In the genomic region with DNA sequence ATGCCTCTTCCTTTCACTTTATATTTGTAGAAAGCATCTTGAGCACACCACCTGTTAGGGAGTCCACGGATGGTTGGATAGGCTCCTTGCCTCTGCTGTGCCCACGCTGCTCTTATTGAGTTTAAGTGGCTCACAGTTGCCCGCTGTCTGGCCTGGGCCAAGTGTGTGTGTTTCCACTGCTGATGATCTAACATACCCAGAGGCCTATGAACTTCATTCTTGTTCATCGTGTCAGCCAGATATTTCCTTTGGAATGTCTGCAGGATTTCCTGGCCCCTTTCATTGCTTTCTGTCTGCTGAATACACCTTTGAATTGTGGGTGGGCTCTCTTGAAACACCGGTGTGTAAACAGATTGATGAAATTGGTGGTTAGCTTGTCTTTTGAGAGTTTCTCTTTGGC, we compare ENCODE assay signal across 11 cellular contexts. TPM values are rescaled to one million over a fixed set of nuclear protein-coding genes. Genes with fewer than 3 reads are reported as not detected.
A peak's percentile ranks its signal among the peaks of the same experiment; 100 is the strongest.
DNase-seq lines count a peak whose midpoint lies in the region; ATAC-seq and TF ChIP-seq lines count a peak whose summit lies in the region.
"Had no signal": no experiment of that assay in that cellular context is flagged by ENCODE, and none has a peak within 500 bp of the region (broad histone marks: within the 10 kb centered on the region; RNA-seq: fewer than 3 reads in every experiment).

No MANE protein-coding gene starts in this region.

- H3K4me3 Mint-ChIP-seq in activated CD4-positive, alpha-beta T cell treated with anti-CD3 and anti-CD28 coated beads, Interleukin-2, amount 10 ng/mL, durations not matched to agents 24 days and 14 days, result no peak overlapping the region
- H3K4me3 Mint-ChIP-seq in neural progenitor cell, result no peak overlapping the region
- H3K4me3 Mint-ChIP-seq: activated B cell treated with CpG ODN at 0.5 μM for 24 hours had no signal

- H3K27me3 ChIP-seq in PC-9 (ENCODE audit: insufficient read depth, low read depth) (no peaks in the 10 kb centered on the region), neural progenitor cell (no peaks in the 10 kb centered on the region)

- H3K9me3 ChIP-seq in PC-9 (ENCODE audit: insufficient read depth, low read depth) (no peaks in the 10 kb centered on the region), neural progenitor cell (ENCODE audit: low read depth) (no peaks in the 10 kb centered on the region)

- CTCF ChIA-PET in PC-9 (lab: Charles Lee), result no interaction called here

- no peaks in the 10 kb centered on the region for H3K9me2 ChIP-seq in PC-9 (ENCODE audit: insufficient read depth)

- H3K4me3 ChIP-seq in PC-9 (no peak overlapping the region), fibroblast of pulmonary artery (replicated peaks; ENCODE audit: low read depth, low read length) (no peak overlapping the region), neural progenitor cell (no peak overlapping the region)

- no peaks in the 10 kb centered on the region for H3K36me3 Mint-ChIP-seq in activated CD4-positive, alpha-beta T cell treated with anti-CD3 and anti-CD28 coated beads, Interleukin-2, amount 10 ng/mL, durations not matched to agents 24 days and 14 days (ENCODE audit: low read depth)
- H3K36me3 Mint-ChIP-seq in neural progenitor cell, result peaks cover 5% of the 10 kb centered on the region

- no TSS peak for BruUV-seq in PC-9 (replicated peaks; lab: Mats Ljungman, UMichigan)

- DNase-seq in NCI-H510A treated with DMSO at 0.1 percent for 48 hours (lab: John Stamatoyannopoulos, UW), result peak; percentile 58
- no peak for DNase-seq in NCI-H510A (lab: John Stamatoyannopoulos, UW)
- DNase-seq in PC-9, result peak; percentile 27 to 62
- DNase-seq in fibroblast of pulmonary artery (ENCODE audit: low read depth), result peak; percentile 7
- no peak for DNase-seq in substantia nigra (lab: John Stamatoyannopoulos, UW)
- no peak for DNase-seq in activated CD4-positive, alpha-beta T cell treated with anti-CD3 and anti-CD28 coated beads, Interleukin-2, amount 10 ng/mL, durations not matched to agents 24 days and 14 days
- no peak for DNase-seq in neural progenitor cell (ENCODE audit: low spot score)
- DNase-seq: activated B cell treated with CpG ODN at 0.5 μM for 24 hours; activated effector memory CD4-positive, alpha-beta T cell treated with anti-CD3 and anti-CD28 coated beads, Interleukin-2, amount 50 U/mL, for 16 hours; nephron progenitor cell had no signal

- no peaks in the 10 kb centered on the region for H3K36me3 ChIP-seq in PC-9 (ENCODE audit: low read depth)
- no peaks in the 10 kb centered on the region for H3K36me3 ChIP-seq in neural progenitor cell

- H3K4me1 ChIP-seq in PC-9 (replicated peaks; ENCODE audit: insufficient read depth) (peaks cover 25% of the 10 kb centered on the region; the same call in 1 of the 2 replicates), neural progenitor cell (peaks cover 51% of the 10 kb centered on the region)

- H3F3A ChIP-seq in PC-9 (ENCODE audit: insufficient read depth, low read depth) (no peaks in the 10 kb centered on the region; the same call in 1 of the 2 replicates), neural progenitor cell (ENCODE audit: low read depth) (peaks cover 34% of the 10 kb centered on the region)

- intact Hi-C loops in PC-9 (cut with micrococcal nuclease; ENCODE audit: unreplicated experiment), result no loop called here
- intact Hi-C loops in activated CD4-positive, alpha-beta T cell treated with anti-CD3 and anti-CD28 coated beads, Interleukin-2, amount 10 ng/mL, durations not matched to agents 24 days and 14 days (cut with micrococcal nuclease), result no loop called here

- H3K9me3 Mint-ChIP-seq in activated CD4-positive, alpha-beta T cell treated with anti-CD3 and anti-CD28 coated beads, Interleukin-2, amount 10 ng/mL, durations not matched to agents 24 days and 14 days, result no peaks in the 10 kb centered on the region
- no peaks in the 10 kb centered on the region for H3K9me3 Mint-ChIP-seq in neural progenitor cell
- H3K9me3 Mint-ChIP-seq: activated B cell treated with CpG ODN at 0.5 μM for 24 hours, nephron progenitor cell had no signal

- H3K4me1 Mint-ChIP-seq in activated CD4-positive, alpha-beta T cell treated with anti-CD3 and anti-CD28 coated beads, Interleukin-2, amount 10 ng/mL, durations not matched to agents 24 days and 14 days, result peaks cover 7% of the 10 kb centered on the region
- H3K4me1 Mint-ChIP-seq in neural progenitor cell, result peaks cover 53% of the 10 kb centered on the region

- H3K27ac Mint-ChIP-seq in activated CD4-positive, alpha-beta T cell treated with anti-CD3 and anti-CD28 coated beads, Interleukin-2, amount 10 ng/mL, durations not matched to agents 24 days and 14 days, result no peak overlapping the region
- no peak overlapping the region for H3K27ac Mint-ChIP-seq in neural progenitor cell
- H3K27ac Mint-ChIP-seq: activated B cell treated with CpG ODN at 0.5 μM for 24 hours had no signal

- no peak overlapping the region for H3K9ac ChIP-seq in neural progenitor cell

- POLR2A ChIA-PET in PC-9 (lab: Charles Lee; ENCODE audit: unreplicated experiment), result no interaction called here

- H3K27me3 Mint-ChIP-seq in activated CD4-positive, alpha-beta T cell treated with anti-CD3 and anti-CD28 coated beads, Interleukin-2, amount 10 ng/mL, durations not matched to agents 24 days and 14 days, result peaks cover 6% of the 10 kb centered on the region
- peaks cover 2% of the 10 kb centered on the region for H3K27me3 Mint-ChIP-seq in neural progenitor cell (ENCODE audit: insufficient read depth, low read depth)

- H3K79me2 ChIP-seq in PC-9 (ENCODE audit: low read depth) (no peaks in the 10 kb centered on the region), neural progenitor cell (ENCODE audit: low read depth) (no peaks in the 10 kb centered on the region)

- H2AFZ ChIP-seq in PC-9, result no peak overlapping the region
- no peak overlapping the region for H2AFZ ChIP-seq in neural progenitor cell (replicated peaks)

- no peak for TF ChIP-seq CTCF in PC-9 (conservative IDR thresholded peaks at IDR 0.05)
- no peak for TF ChIP-seq CTCF in fibroblast of pulmonary artery (IDR thresholded peaks at IDR 0.05; ENCODE audit: low read length, missing control alignments)
- no peak for TF ChIP-seq CTCF in neural progenitor cell (IDR thresholded peaks at IDR 0.05)

- peak overlapping the region; percentile 20; the same call in 1 of the 2 replicates for H3K4me2 ChIP-seq in PC-9
- H3K4me2 ChIP-seq in neural progenitor cell, result no peak overlapping the region

- H4K20me1 ChIP-seq in PC-9 (ENCODE audit: insufficient read depth), result no peaks in the 10 kb centered on the region
- H4K20me1 ChIP-seq in neural progenitor cell (ENCODE audit: low read depth), result no peaks in the 10 kb centered on the region

- H3K27ac ChIP-seq in PC-9, result no peak overlapping the region
- H3K27ac ChIP-seq in substantia nigra (ENCODE audit: low read depth, low read length, poor library complexity, severe bottlenecking), result peak overlapping the region; percentile 99
- no peak overlapping the region for H3K27ac ChIP-seq in neural progenitor cell

- no peak for ATAC-seq in GM21786 (IDR thresholded peaks at IDR 0.05; ENCODE audit: unreplicated experiment)

RNA-seq across cellular contexts. Expression of gene MVB12B, which starts 46.6 kb away (rescaled TPM):
- 6.7 and 8.8 TPM in 2 replicates for total RNA-seq in PC-9 (2021)
- 0.49 and 1.3 TPM in 2 replicates for total RNA-seq in activated CD4-positive, alpha-beta T cell treated with anti-CD3 and anti-CD28 coated beads, Interleukin-2, amount 10 ng/mL, durations not matched to agents 24 days and 14 days
- total RNA-seq in neural progenitor cell (ENCODE audit: low replicate concordance), result 16.1 and 18.4 TPM in 2 replicates

Comparison
In these comparisons a context has a peak if more than half of its experiments do, and no peak if none do; other contexts are left out.
1. DNase-seq: peak in NCI-H510A treated with DMSO at 0.1 percent for 48 hours (single experiment), PC-9 (2 of 2) and fibroblast of pulmonary artery (single experiment); none in NCI-H510A (single experiment), substantia nigra (0 of 49), activated CD4-positive, alpha-beta T cell treated with anti-CD3 and anti-CD28 coated beads, Interleukin-2, amount 10 ng/mL, durations not matched to agents 24 days and 14 days (single experiment) and neural progenitor cell (single experiment).